1 cellular context compared by ENCODE assay signal in genomic region chr7:135170223-135170997, GRCh38.
TF ChIP-seq lines count a peak whose summit lies in the region.

TSS of gene CYREN (minus strand) at chr7:135170707. CDS start at chr7:135168922, 1,785 bp downstream.

TF ChIP-seq in HepG2, 621 proteins besides CTCF, POLR2A, EP300 and RAD21 (continued from another document):
- TF ChIP-seq, protein P1, sequence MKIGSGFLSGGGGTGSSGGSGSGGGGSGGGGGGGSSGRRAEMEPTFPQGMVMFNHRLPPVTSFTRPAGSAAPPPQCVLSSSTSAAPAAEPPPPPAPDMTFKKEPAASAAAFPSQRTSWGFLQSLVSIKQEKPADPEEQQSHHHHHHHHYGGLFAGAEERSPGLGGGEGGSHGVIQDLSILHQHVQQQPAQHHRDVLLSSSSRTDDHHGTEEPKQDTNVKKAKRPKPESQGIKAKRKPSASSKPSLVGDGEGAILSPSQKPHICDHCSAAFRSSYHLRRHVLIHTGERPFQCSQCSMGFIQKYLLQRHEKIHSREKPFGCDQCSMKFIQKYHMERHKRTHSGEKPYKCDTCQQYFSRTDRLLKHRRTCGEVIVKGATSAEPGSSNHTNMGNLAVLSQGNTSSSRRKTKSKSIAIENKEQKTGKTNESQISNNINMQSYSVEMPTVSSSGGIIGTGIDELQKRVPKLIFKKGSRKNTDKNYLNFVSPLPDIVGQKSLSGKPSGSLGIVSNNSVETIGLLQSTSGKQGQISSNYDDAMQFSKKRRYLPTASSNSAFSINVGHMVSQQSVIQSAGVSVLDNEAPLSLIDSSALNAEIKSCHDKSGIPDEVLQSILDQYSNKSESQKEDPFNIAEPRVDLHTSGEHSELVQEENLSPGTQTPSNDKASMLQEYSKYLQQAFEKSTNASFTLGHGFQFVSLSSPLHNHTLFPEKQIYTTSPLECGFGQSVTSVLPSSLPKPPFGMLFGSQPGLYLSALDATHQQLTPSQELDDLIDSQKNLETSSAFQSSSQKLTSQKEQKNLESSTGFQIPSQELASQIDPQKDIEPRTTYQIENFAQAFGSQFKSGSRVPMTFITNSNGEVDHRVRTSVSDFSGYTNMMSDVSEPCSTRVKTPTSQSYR (CRISPR knock-in tag; IDR thresholded peaks at IDR 0.05; ENCODE audit: borderline replicate concordance): no peak
- TF ChIP-seq TAF15 (IDR thresholded peaks at IDR 0.05; ENCODE audit: low read depth, low read length, poor library complexity, severe bottlenecking) (no peak), ZSCAN31 (CRISPR knock-in tag; IDR thresholded peaks at IDR 0.05; ENCODE audit: low read depth) (peak; percentile 84; the same call in 1 of the 2 replicates), ZNF333 (CRISPR knock-in tag; IDR thresholded peaks at IDR 0.05; ENCODE audit: borderline replicate concordance) (0 out of 2 replicates have a peak, but pooled peaks have one; percentile 48), ZNF670 (CRISPR knock-in tag; IDR thresholded peaks at IDR 0.05; ENCODE audit: borderline replicate concordance) (peak; percentile 79; the same call in 1 of the 2 replicates), CEBPB (IDR thresholded peaks at IDR 0.05; ENCODE audit: borderline replicate concordance, low read depth, low read length) (no peak)
- TF ChIP-seq, protein P2, sequence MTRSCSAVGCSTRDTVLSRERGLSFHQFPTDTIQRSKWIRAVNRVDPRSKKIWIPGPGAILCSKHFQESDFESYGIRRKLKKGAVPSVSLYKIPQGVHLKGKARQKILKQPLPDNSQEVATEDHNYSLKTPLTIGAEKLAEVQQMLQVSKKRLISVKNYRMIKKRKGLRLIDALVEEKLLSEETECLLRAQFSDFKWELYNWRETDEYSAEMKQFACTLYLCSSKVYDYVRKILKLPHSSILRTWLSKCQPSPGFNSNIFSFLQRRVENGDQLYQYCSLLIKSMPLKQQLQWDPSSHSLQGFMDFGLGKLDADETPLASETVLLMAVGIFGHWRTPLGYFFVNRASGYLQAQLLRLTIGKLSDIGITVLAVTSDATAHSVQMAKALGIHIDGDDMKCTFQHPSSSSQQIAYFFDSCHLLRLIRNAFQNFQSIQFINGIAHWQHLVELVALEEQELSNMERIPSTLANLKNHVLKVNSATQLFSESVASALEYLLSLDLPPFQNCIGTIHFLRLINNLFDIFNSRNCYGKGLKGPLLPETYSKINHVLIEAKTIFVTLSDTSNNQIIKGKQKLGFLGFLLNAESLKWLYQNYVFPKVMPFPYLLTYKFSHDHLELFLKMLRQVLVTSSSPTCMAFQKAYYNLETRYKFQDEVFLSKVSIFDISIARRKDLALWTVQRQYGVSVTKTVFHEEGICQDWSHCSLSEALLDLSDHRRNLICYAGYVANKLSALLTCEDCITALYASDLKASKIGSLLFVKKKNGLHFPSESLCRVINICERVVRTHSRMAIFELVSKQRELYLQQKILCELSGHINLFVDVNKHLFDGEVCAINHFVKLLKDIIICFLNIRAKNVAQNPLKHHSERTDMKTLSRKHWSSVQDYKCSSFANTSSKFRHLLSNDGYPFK (CRISPR knock-in tag; IDR thresholded peaks at IDR 0.05; ENCODE audit: borderline replicate concordance): peak; percentile 91
